Comparison of ENCODE assay signal across 8 cellular contexts in the genomic region with DNA sequence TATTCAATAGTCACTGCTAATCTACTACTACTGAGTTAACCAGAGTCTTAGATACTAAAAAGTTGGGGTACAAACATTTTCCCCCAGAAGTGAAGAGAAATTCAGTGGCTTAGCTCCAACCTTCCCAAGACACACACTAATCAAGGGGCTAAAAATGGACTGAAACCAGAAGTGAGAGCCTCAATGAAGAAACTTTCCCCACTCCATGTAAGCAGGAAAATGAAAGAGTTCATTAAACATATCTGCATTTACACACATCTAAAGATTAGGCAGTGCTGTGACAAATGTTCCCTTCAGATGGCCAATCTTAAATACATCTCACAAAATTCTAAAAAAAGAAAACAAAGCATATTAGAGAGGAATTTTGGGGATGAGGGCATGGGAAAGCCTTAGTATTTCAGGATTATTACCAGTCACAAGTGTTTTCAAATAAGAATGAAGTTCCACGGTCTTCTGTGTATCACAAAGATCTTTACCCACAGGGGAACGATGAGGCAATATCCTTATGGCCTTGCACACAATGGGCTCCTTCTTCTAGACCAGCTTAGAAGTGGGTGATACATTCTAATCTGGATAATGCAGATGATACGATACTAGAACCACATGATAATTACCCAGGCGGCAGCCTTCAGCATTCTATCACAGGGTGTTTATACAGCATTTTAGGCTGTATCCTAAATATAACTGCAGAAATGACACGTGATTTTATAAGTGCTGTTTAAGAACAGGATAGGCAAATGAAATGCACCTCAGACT. TPM values are rescaled to one million over a fixed set of nuclear protein-coding genes. Genes with fewer than 3 reads are reported as not detected.
DNase-seq lines count a peak whose midpoint lies in the region; ATAC-seq and TF ChIP-seq lines count a peak whose summit lies in the region.

No MANE protein-coding gene starts in this region.

- H3F3A ChIP-seq in SK-N-SH (replicated peaks; ENCODE audit: insufficient read depth), result no peaks in the 10 kb centered on the region

- ATAC-seq in GM18502 (IDR thresholded peaks at IDR 0.05; ENCODE audit: poor library complexity, unreplicated experiment) (peak; percentile 51), HG02840 (IDR thresholded peaks at IDR 0.05; ENCODE audit: low FRiP score, unreplicated experiment) (peak; percentile 36)

- no peaks in the 10 kb centered on the region for H3K27me3 Mint-ChIP-seq in T-helper 1 cell treated with Interleukin-12 subunit alpha and Interleukin-12 subunit beta and Interleukin-4 antibody, amounts not matched to agents 30 μg/mL and 1 μg/mL, for 36 hours (ENCODE audit: low read depth)

- TF ChIP-seq EP300 in SK-N-SH (IDR thresholded peaks at IDR 0.05; ENCODE audit: borderline replicate concordance in 1 of 2, low read depth in 1 of 2, low read length in 1 of 2), result no peak

- H3K4me1 ChIP-seq in BE2C, result no peaks in the 10 kb centered on the region
- H3K4me1 ChIP-seq in SK-N-SH (ENCODE audit: control insufficient read depth in 1 of 2, insufficient read depth in 2 of 2, low read depth in 1 of 2, low read length in 1 of 2), result peaks cover 0 to 13% of the 10 kb centered on the region in 2 experiments; a peak in 2 of 4 replicates

- WGBS in SK-N-SH (ENCODE audit: low lambda C conversion rate), result 87% methylated on average over 5 of the region's 5 CpGs

- no peaks in the 10 kb centered on the region for H3K9me2 ChIP-seq in SK-N-SH

- no peaks in the 10 kb centered on the region for H3K27me3 ChIP-seq in BE2C
- H3K27me3 ChIP-seq in SK-N-SH (ENCODE audit: insufficient read depth), result no peaks in the 10 kb centered on the region

- TF ChIP-seq CTCF in BE2C (IDR thresholded peaks at IDR 0.05; ENCODE audit: low read depth, low read length) (no peak), SK-N-SH (IDR thresholded peaks at IDR 0.05) (no peak)

- peaks cover 7% of the 10 kb centered on the region for H3K9me3 Mint-ChIP-seq in T-helper 1 cell treated with Interleukin-12 subunit alpha and Interleukin-12 subunit beta and Interleukin-4 antibody, amounts not matched to agents 30 μg/mL and 1 μg/mL, for 36 hours

- no peaks in the 10 kb centered on the region for H3K79me2 ChIP-seq in SK-N-SH (ENCODE audit: insufficient read depth)

- no peak overlapping the region for H2AFZ ChIP-seq in SK-N-SH (ENCODE audit: low read depth)

- H3K36me3 ChIP-seq in BE2C (no peaks in the 10 kb centered on the region), SK-N-SH (replicated peaks in 1 of 2; ENCODE audit: control insufficient read depth in 1 of 2, insufficient read depth in 2 of 2, low read length in 1 of 2) (peaks cover 0 to 5% of the 10 kb centered on the region in 2 experiments)

- no peak overlapping the region for H3K4me2 ChIP-seq in SK-N-SH

- no peak for TF ChIP-seq RAD21 in SK-N-SH (IDR thresholded peaks at IDR 0.05; ENCODE audit: low read length)

- H3K9me3 ChIP-seq in BE2C (no peaks in the 10 kb centered on the region), SK-N-SH (no peaks in the 10 kb centered on the region)

- no peak overlapping the region for H3K27ac ChIP-seq in SK-N-SH (ENCODE audit: low read depth in 2 of 2, low read length in 1 of 2)

- DNase-seq in medulla oblongata (ENCODE audit: extremely low spot score) (peak; percentile 54), BE2C (no peak), NCI-H2171 (lab: John Stamatoyannopoulos, UW) (no peak), SK-N-SH (no peak), NCI-H2107 treated with DMSO at 0.1 percent for 48 hours (lab: John Stamatoyannopoulos, UW; ENCODE audit: unreplicated experiment) (no peak)

- H3K4me3 Mint-ChIP-seq in T-helper 1 cell treated with Interleukin-12 subunit alpha and Interleukin-12 subunit beta and Interleukin-4 antibody, amounts not matched to agents 30 μg/mL and 1 μg/mL, for 36 hours, result peak overlapping the region; percentile 78

- H3K9ac ChIP-seq in SK-N-SH, result no peak overlapping the region

- peaks cover 81% of the 10 kb centered on the region for H3K4me1 Mint-ChIP-seq in T-helper 1 cell treated with Interleukin-12 subunit alpha and Interleukin-12 subunit beta and Interleukin-4 antibody, amounts not matched to agents 30 μg/mL and 1 μg/mL, for 36 hours (ENCODE audit: low read depth)

- H3K4me3 ChIP-seq in BE2C (ENCODE audit: low read depth, low read length), result no peak overlapping the region
- no peak overlapping the region for H3K4me3 ChIP-seq in SK-N-SH (ENCODE audit: low read depth in 2 of 2, low read length in 1 of 2)

- CTCF ChIA-PET in SK-N-SH (lab: Yijun Ruan, JAX), result interaction anchor here (1.3 to 1.9 kb wide), 2 partner anchors 102 to 180 kb away, joined by 3 to 7 read pairs; no protein-coding TSS in a partner anchor

- POLR2A ChIA-PET in SK-N-SH (lab: Yijun Ruan, JAX), result no interaction called here

- no peaks in the 10 kb centered on the region for H4K20me1 ChIP-seq in SK-N-SH (ENCODE audit: insufficient read depth)

- H3K36me3 Mint-ChIP-seq in T-helper 1 cell treated with Interleukin-12 subunit alpha and Interleukin-12 subunit beta and Interleukin-4 antibody, amounts not matched to agents 30 μg/mL and 1 μg/mL, for 36 hours (ENCODE audit: low read depth), result peaks cover 51% of the 10 kb centered on the region

- peak overlapping the region; percentile 92 for H3K27ac Mint-ChIP-seq in T-helper 1 cell treated with Interleukin-12 subunit alpha and Interleukin-12 subunit beta and Interleukin-4 antibody, amounts not matched to agents 30 μg/mL and 1 μg/mL, for 36 hours

TF ChIP-seq in SK-N-SH, 30 proteins besides CTCF, POLR2A, EP300 and RAD21:
- TF ChIP-seq TCF12 (IDR thresholded peaks at IDR 0.05), result no peak
- TF ChIP-seq ELF1 (IDR thresholded peaks at IDR 0.05), result no peak
- no peak for TF ChIP-seq POLR2AphosphoS5 (IDR thresholded peaks at IDR 0.05; ENCODE audit: low read depth, low read length)
- TF ChIP-seq NFIC (IDR thresholded peaks at IDR 0.05; ENCODE audit: borderline replicate concordance), result no peak
- TF ChIP-seq ZBTB33 (IDR thresholded peaks at IDR 0.05; ENCODE audit: borderline replicate concordance, low read depth), result no peak
- TF ChIP-seq, protein P1, sequence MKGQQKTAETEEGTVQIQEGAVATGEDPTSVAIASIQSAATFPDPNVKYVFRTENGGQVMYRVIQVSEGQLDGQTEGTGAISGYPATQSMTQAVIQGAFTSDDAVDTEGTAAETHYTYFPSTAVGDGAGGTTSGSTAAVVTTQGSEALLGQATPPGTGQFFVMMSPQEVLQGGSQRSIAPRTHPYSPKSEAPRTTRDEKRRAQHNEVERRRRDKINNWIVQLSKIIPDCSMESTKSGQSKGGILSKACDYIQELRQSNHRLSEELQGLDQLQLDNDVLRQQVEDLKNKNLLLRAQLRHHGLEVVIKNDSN (IDR thresholded peaks at IDR 0.05; ENCODE audit: borderline replicate concordance, low read depth), result no peak
- no peak for TF ChIP-seq SMC3 (IDR thresholded peaks at IDR 0.05; ENCODE audit: low read depth, low read length)
- TF ChIP-seq CHD2 (IDR thresholded peaks at IDR 0.05; ENCODE audit: low read length, partially characterized antibody), result no peak
- TF ChIP-seq, protein P2, sequence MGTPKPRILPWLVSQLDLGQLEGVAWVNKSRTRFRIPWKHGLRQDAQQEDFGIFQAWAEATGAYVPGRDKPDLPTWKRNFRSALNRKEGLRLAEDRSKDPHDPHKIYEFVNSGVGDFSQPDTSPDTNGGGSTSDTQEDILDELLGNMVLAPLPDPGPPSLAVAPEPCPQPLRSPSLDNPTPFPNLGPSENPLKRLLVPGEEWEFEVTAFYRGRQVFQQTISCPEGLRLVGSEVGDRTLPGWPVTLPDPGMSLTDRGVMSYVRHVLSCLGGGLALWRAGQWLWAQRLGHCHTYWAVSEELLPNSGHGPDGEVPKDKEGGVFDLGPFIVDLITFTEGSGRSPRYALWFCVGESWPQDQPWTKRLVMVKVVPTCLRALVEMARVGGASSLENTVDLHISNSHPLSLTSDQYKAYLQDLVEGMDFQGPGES (IDR thresholded peaks at IDR 0.05; ENCODE audit: low read depth, low read length), result no peak
- TF ChIP-seq GATA2 (CRISPR knock-in tag; IDR thresholded peaks at IDR 0.05), result no peak
- TF ChIP-seq RXRA (IDR thresholded peaks at IDR 0.05; ENCODE audit: borderline replicate concordance, low read depth), result no peak
- no peak for TF ChIP-seq YY1 (IDR thresholded peaks at IDR 0.05; ENCODE audit: low read depth)
- TF ChIP-seq MEF2A (IDR thresholded peaks at IDR 0.05; ENCODE audit: borderline replicate concordance, low read depth), result no peak
- TF ChIP-seq TEAD4 (IDR thresholded peaks at IDR 0.05; ENCODE audit: borderline replicate concordance, insufficient read depth), result no peak

RNA-seq across cellular contexts. Expression of gene ANKRD44, which starts 17.1 kb away (rescaled TPM):
- polyA plus RNA-seq in BE2C (2012; ENCODE audit: insufficient read depth, insufficient read length, low read depth), result 14.4 TPM
- polyA plus RNA-seq in SK-N-SH (2012; rRNA removed), result 12.3 and 12.5 TPM in 2 replicates
- polyA plus RNA-seq in SK-N-SH (2012; cell fraction: cytosol; rRNA removed), result 6.8 and 7.0 TPM in 2 replicates
- polyA plus RNA-seq in SK-N-SH (2012; cell fraction: nucleus; rRNA removed), result 23.4 and 77.4 TPM in 2 replicates
